In genomic region chr4:187191676-187192075, GRCh38 we compare ENCODE assay signal across 31 cellular contexts.
"Had no signal": no experiment of that assay in that cellular context is flagged by ENCODE, and none has a peak within 500 bp of the region (broad histone marks: within the 10 kb centered on the region; RNA-seq: fewer than 3 reads in every experiment).

No MANE protein-coding gene starts in this region.

- H3K27ac ChIP-seq: adrenal gland, body of pancreas, brain microvascular endothelial cell, breast epithelium, VCaP had no signal

- H3K36me3 ChIP-seq: adrenal gland, brain microvascular endothelial cell, breast epithelium had no signal

- H3K27me3 ChIP-seq: adrenal gland, body of pancreas, brain microvascular endothelial cell, breast epithelium had no signal

- ATAC-seq: activated CD8-positive, alpha-beta T cell treated with anti-CD3 and anti-CD28 coated beads for 36 hours; activated naive CD4-positive, alpha-beta T cell treated with anti-CD3 and anti-CD28 coated beads, Interleukin-2, amount 50 U/mL, for 72 hours; activated T-cell treated with anti-CD3 and anti-CD28 coated beads, Interleukin-2, amount 50 U/mL, for 4 hours; activated T-cell treated with anti-CD3 and anti-CD28 coated beads, Interleukin-2, amount 50 U/mL, for 72 hours; activated T-helper 17 cell treated with anti-CD3 and anti-CD28 coated beads, Interleukin-2, amount 50 U/mL, for 72 hours; body of pancreas had no signal

- H3K9me3 ChIP-seq: adrenal gland, body of pancreas, breast epithelium had no signal

- H3K4me1 ChIP-seq: adrenal gland, body of pancreas, breast epithelium had no signal

- H3K4me3 ChIP-seq: adrenal gland, body of pancreas, breast epithelium had no signal

- DNase-seq: activated B cell treated with CpG ODN at 0.5 μM for 24 hours; activated CD4-positive, alpha-beta memory T cell treated with anti-CD3 and anti-CD28 coated beads for 36 hours; activated CD4-positive, alpha-beta T cell treated with anti-CD3 and anti-CD28 coated beads for 4 hours; activated CD4-positive, alpha-beta T cell treated with anti-CD3 and anti-CD28 coated beads, Interleukin-2, amount 10 ng/mL, durations not matched to agents 24 days and 14 days; activated CD4-positive, alpha-beta T cell treated with anti-CD3 and anti-CD28 coated beads, Interleukin-2, amount 50 U/mL, for 1 hour; activated CD4-positive, alpha-beta T cell treated with anti-CD3 and anti-CD28 coated beads, Interleukin-2, amount 50 U/mL, for 4 hours; activated CD4-positive, CD25-positive, alpha-beta regulatory T cell treated with anti-CD3 and anti-CD28 coated beads, Interleukin-2, amount 50 U/mL, for 72 hours; activated CD8-positive, alpha-beta memory T cell treated with anti-CD3 and anti-CD28 coated beads, Interleukin-2, amount 50 U/mL, for 4 hours; activated CD8-positive, alpha-beta T cell treated with anti-CD3 and anti-CD28 coated beads for 36 hours; activated effector memory CD4-positive, alpha-beta T cell treated with anti-CD3 and anti-CD28 coated beads, Interleukin-2, amount 50 U/mL, for 16 hours; activated gamma-delta T cell treated with Interleukin-2 at 50 U/mL for 16 hours; activated naive CD4-positive, alpha-beta T cell; activated naive CD4-positive, alpha-beta T cell treated with anti-CD3 and anti-CD28 coated beads for 36 hours; activated naive CD4-positive, alpha-beta T cell treated with anti-CD3 and anti-CD28 coated beads, Interleukin-2, amount 50 U/mL, for 16 hours; activated naive CD8-positive, alpha-beta T cell treated with anti-CD3 and anti-CD28 coated beads for 36 hours; activated T-cell treated with anti-CD3 and anti-CD28 coated beads for 4 hours; activated T-cell treated with anti-CD3 and anti-CD28 coated beads, Interleukin-2, amount 50 U/mL, for 1 hour; activated T-cell treated with anti-CD3 and anti-CD28 coated beads, Interleukin-2, amount 50 U/mL, for 4 hours; activated T-cell treated with anti-CD3 and anti-CD28 coated beads, Interleukin-2, amount 50 U/mL, for 72 hours; adrenal gland; amniotic stem cell; aorta; body of pancreas; brain microvascular endothelial cell; central memory CD4-positive, alpha-beta T cell; T-helper 2 cell; T-helper 9 cell had no signal
